8 cellular contexts compared by ENCODE assay signal in the genomic region with DNA sequence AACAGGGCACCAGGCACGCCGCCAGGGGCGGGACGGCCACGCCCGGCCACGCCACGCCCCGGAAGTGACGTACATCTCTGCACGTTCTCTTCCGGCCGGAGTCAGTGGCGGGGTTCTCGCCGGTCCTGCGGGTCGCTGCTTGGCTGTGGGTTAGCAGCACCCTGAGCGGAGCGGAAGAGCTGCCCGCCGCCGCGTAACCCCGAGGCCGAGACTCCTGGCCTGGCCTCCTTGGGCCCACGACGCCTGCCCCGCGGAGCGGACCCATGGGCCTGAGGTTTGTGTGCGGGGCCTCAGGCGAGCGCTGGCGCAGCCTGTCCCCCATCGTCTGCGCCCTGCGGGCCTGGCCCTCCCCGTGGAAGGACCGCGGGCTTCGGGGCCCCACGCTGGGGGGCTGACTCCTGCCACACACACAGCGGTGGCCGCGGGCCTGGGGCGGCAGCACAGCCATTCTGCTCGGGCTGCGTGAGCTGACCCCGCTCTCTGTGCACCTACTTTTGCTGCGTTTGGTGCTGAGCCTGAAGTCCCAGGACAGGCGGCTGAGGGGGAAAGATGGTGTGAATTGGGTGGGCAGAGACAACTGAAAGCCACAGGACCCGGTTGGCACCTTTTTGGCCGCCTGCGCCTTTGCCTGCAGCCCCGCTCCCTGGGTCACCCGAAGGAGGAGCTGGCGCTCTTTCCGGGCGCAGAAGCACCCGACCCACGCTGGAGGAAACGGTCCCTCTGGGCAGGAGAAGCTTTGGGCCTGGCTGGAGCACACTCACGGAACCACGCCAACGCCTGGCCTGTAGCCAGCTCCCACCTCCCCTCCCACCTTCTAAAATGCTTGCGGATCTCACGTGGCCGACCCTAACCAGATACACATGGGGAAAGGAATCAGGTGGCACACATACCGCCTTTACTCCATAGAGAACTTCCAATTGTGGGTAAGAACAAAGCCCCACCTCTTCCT. TPM values are rescaled to one million over a fixed set of nuclear protein-coding genes. Genes with fewer than 3 reads are reported as not detected.
DNase-seq lines count a peak whose midpoint lies in the region; ATAC-seq, FAIRE-seq and TF ChIP-seq lines count a peak whose summit lies in the region.

No MANE protein-coding gene starts in this region.

- peaks cover 10% of the 10 kb centered on the region for H3K79me2 ChIP-seq in HepG2 (ENCODE audit: insufficient read depth, low read length)

- no peaks in the 10 kb centered on the region for H3K9me3 ChIP-seq in HepG2 (ENCODE audit: low read length)

- intact Hi-C loops in dendritic cell treated with granulocyte-macrophage colony-stimulating factor and Interleukin-4, amounts not matched to agents 40 ng/mL and 50 ng/mL, for 4 days (cut with micrococcal nuclease) = loop anchor here (1.0 to 10.0 kb wide), 4 partner anchors 28 to 178 kb away; partner anchors contain the start of genes ADD1, GRK4, NOP14 and TNIP2
- intact Hi-C loops in HepG2 (cut with micrococcal nuclease; ENCODE audit: unreplicated experiment) = loop anchor here (5.0 to 10.0 kb wide), 2 partner anchors 70 to 93 kb away; partner anchors contain the start of gene ADD1

- H2AFZ ChIP-seq in HepG2 (ENCODE audit: low read length) = no peak overlapping the region

- H3K27me3 ChIP-seq in HepG2 (ENCODE audit: control insufficient read depth in 1 of 2, insufficient read depth in 2 of 2, low read length in 2 of 2) = no peaks in the 10 kb centered on the region; a peak in 1 of 5 replicates

- peak; percentile 34 for FAIRE-seq in HepG2 (lab: Jason Lieb, UNC)

- H4K20me1 ChIP-seq in HepG2 (ENCODE audit: insufficient read depth, low read length) = peaks cover 17% of the 10 kb centered on the region; the same call in 1 of the 2 replicates

- CTCF ChIA-PET in HepG2 (lab: Yijun Ruan, JAX; ENCODE audit: low intra/inter-chr PET ratio, low total read pairs) = interaction anchor here (1.6 kb wide), 1 partner anchor 20 kb away, joined by 5 read pairs; no protein-coding TSS in a partner anchor

- DNase-seq in AG10803 (ENCODE audit: low read depth) (peak; percentile 86), NCI-H526 treated with DMSO at 0.1 percent for 48 hours (lab: John Stamatoyannopoulos, UW) (peak; percentile 70), HepG2 (ENCODE audit: low spot score) (peak; percentile 69)
- DNase-seq in activated CD4-positive, alpha-beta T cell treated with anti-CD3 and anti-CD28 coated beads, Interleukin-2, amount 50 U/mL, for 1 hour = peak; percentile 98
- DNase-seq in stimulated activated CD4-positive, alpha-beta T cell treated with anti-CD3 and anti-CD28 coated beads, Interleukin-2, amount 100 ng/mL, for 24 hours = peak; percentile 98 to 99

- no peaks in the 10 kb centered on the region for H3K27me3 Mint-ChIP-seq in dendritic cell treated with granulocyte-macrophage colony-stimulating factor and Interleukin-4, amounts not matched to agents 40 ng/mL and 50 ng/mL, for 4 days

- TF ChIP-seq CTCF in AG10803 (conservative IDR thresholded peaks at IDR 0.05; ENCODE audit: low read length) (no peak), HepG2 (CRISPR knock-in tag; IDR thresholded peaks at IDR 0.05) (peak; percentile 17; the same call in 1 of the 2 replicates)

- peaks cover 62% of the 10 kb centered on the region for H3K36me3 Mint-ChIP-seq in dendritic cell treated with granulocyte-macrophage colony-stimulating factor and Interleukin-4, amounts not matched to agents 40 ng/mL and 50 ng/mL, for 4 days (ENCODE audit: low read depth)

- peak overlapping the region; percentile 82 for H3K27ac Mint-ChIP-seq in dendritic cell treated with granulocyte-macrophage colony-stimulating factor and Interleukin-4, amounts not matched to agents 40 ng/mL and 50 ng/mL, for 4 days

- H3K4me3 Mint-ChIP-seq in dendritic cell treated with granulocyte-macrophage colony-stimulating factor and Interleukin-4, amounts not matched to agents 40 ng/mL and 50 ng/mL, for 4 days = peak overlapping the region; percentile 70

- POLR2A ChIA-PET in HepG2 (lab: Yijun Ruan, JAX) = interaction anchor here (0.9 to 1.8 kb wide), 6 partner anchors 14 to 399 kb away, joined by 3 to 5 read pairs (median 4); partner anchors contain the start of gene FAM193A

- ATAC-seq in HG03521 (IDR thresholded peaks at IDR 0.05; ENCODE audit: unreplicated experiment) = peak; percentile 49
- ATAC-seq in HepG2 = peak; percentile 62

- TF ChIP-seq POLR2A in GM19099 (IDR thresholded peaks at IDR 0.05; ENCODE audit: extremely low read depth, insufficient read length, low read depth) = peak; percentile 96
- peak in 1 of 2 experiments; percentile 79; a peak in 2 of 4 replicates for TF ChIP-seq POLR2A in HepG2 (IDR thresholded peaks at IDR 0.05; ENCODE audit: insufficient read depth in 1 of 2, low read depth in 2 of 2, low read length in 2 of 2)

- H3K4me2 ChIP-seq in HepG2 (ENCODE audit: low read depth, low read length) = peak overlapping the region; percentile 90

- peaks cover 14 to 26% of the 10 kb centered on the region in 2 experiments; a peak in 4 of 5 replicates for H3K36me3 ChIP-seq in HepG2 (replicated peaks in 1 of 2; ENCODE audit: control insufficient read depth in 1 of 2, insufficient read depth in 2 of 2, low read length in 2 of 2)

- 0% methylated on average over 10 of the region's 70 CpGs for WGBS in HepG2 (ENCODE audit: low lambda C conversion rate)

- no peak for TF ChIP-seq EP300 in HepG2 (IDR thresholded peaks at IDR 0.05; ENCODE audit: low read depth in 2 of 2, low read length in 2 of 2)
- no peak for TF ChIP-seq EP300 in HepG2 (CRISPR knock-in tag; IDR thresholded peaks at IDR 0.05; ENCODE audit: borderline replicate concordance)

- peaks cover 43% of the 10 kb centered on the region for H3K4me1 ChIP-seq in HepG2 (ENCODE audit: insufficient read depth, low read length)

- peak overlapping the region; percentile 67 for H3K27ac ChIP-seq in HepG2 (ENCODE audit: extremely low read length, insufficient read depth, low read length)

- peak overlapping the region; percentile 90 for H3K9ac ChIP-seq in HepG2 (ENCODE audit: insufficient read depth, low read depth, low read length)

- H3K4me1 Mint-ChIP-seq in dendritic cell treated with granulocyte-macrophage colony-stimulating factor and Interleukin-4, amounts not matched to agents 40 ng/mL and 50 ng/mL, for 4 days (ENCODE audit: low read depth) = peaks cover 55% of the 10 kb centered on the region

- TF ChIP-seq RAD21 in HepG2 (CRISPR knock-in tag; IDR thresholded peaks at IDR 0.05) = no peak

- H3K4me3 ChIP-seq in AG10803 (ENCODE audit: low read length) (peak overlapping the region; percentile 84), HepG2 (replicated peaks in 1 of 3; ENCODE audit: insufficient read depth in 1 of 3, low read depth in 2 of 3, low read length in 3 of 3) (peak overlapping the region; percentile 97 to 98 (median 98))

- in situ Hi-C loops in HepG2 (cut with HindIII; ENCODE audit: extremely low pct_ligation_motif_present, low pct_unique_long_range_greater_than_20kb) = no loop called here

- no peaks in the 10 kb centered on the region for H3K9me3 Mint-ChIP-seq in dendritic cell treated with granulocyte-macrophage colony-stimulating factor and Interleukin-4, amounts not matched to agents 40 ng/mL and 50 ng/mL, for 4 days

- TSS peak; percentile 68 for BruUV-seq in HepG2 (replicated peaks; lab: Mats Ljungman, UMichigan)

RNA-seq across cellular contexts. Expression of gene NOP14, which starts 28.1 kb away (rescaled TPM):
- 47.9 and 63.4 TPM in 2 replicates for total RNA-seq in HepG2 (2016; rRNA removed; fragmentation: Illumina TruSeq; extraction: Trizol)
- 11.5 and 13.9 TPM in 2 replicates for total RNA-seq in HepG2 (2016; cell fraction: cytosol; rRNA removed; fragmentation: Illumina TruSeq; extraction: Trizol; ENCODE audit: low read depth)
- total RNA-seq in HepG2 (2016; cell fraction: insoluble cytoplasmic fraction; rRNA removed; fragmentation: Illumina TruSeq; extraction: Trizol) = 48.3 and 54.0 TPM in 2 replicates
- total RNA-seq in HepG2 (2016; cell fraction: membrane; rRNA removed; fragmentation: Illumina TruSeq; extraction: Trizol) = 23.0 and 27.1 TPM in 2 replicates
- total RNA-seq in HepG2 (2016; cell fraction: nucleus; rRNA removed; fragmentation: Illumina TruSeq; extraction: Trizol) = 25.4 and 26.5 TPM in 2 replicates
- polyA plus RNA-seq in HepG2 (2011; rRNA removed) = 6.8 and 6.9 TPM in 2 replicates
- polyA plus RNA-seq in HepG2 (2011; cell fraction: cytosol; rRNA removed) = 4.8 and 5.2 TPM in 2 replicates
- 8.6 and 9.1 TPM in 2 replicates for polyA plus RNA-seq in HepG2 (2011; cell fraction: nucleus; rRNA removed)
- polyA plus RNA-seq in HepG2 (2012) = 23.7 and 25.5 TPM in 2 replicates
- polyA plus RNA-seq in HepG2 (2016; cell fraction: cytosol; fragmentation: Illumina TruSeq; extraction: Trizol; ENCODE audit: low read depth) = 5.0 and 6.7 TPM in 2 replicates
- polyA plus RNA-seq in HepG2 (2016; cell fraction: insoluble cytoplasmic fraction; fragmentation: Illumina TruSeq; extraction: Trizol; ENCODE audit: low read depth) = 48.2 and 58.0 TPM in 2 replicates
- polyA plus RNA-seq in HepG2 (2016; cell fraction: membrane; fragmentation: Illumina TruSeq; extraction: Trizol; ENCODE audit: low read depth) = 12.7 and 14.5 TPM in 2 replicates
- polyA plus RNA-seq in HepG2 (2016; cell fraction: nucleus; fragmentation: Illumina TruSeq; extraction: Trizol; ENCODE audit: insufficient read depth, low read depth) = 36.4 and 41.5 TPM in 2 replicates
- polyA minus RNA-seq in HepG2 (2011; rRNA and poly(A)+ RNA removed; ENCODE audit: low replicate concordance) = 7.1 and 9.6 TPM in 2 replicates
- 10.4 and 14.8 TPM in 2 replicates for polyA minus RNA-seq in HepG2 (2011; cell fraction: cytosol; rRNA and poly(A)+ RNA removed)
- polyA minus RNA-seq in HepG2 (2011; cell fraction: nucleus; rRNA and poly(A)+ RNA removed) = 10.0 and 12.2 TPM in 2 replicates

RNA-seq across cellular contexts. Expression of gene GRK4, which starts 28.3 kb away (rescaled TPM):
- 2.0 and 2.5 TPM in 2 replicates for total RNA-seq in HepG2 (2016; rRNA removed; fragmentation: Illumina TruSeq; extraction: Trizol)
- total RNA-seq in HepG2 (2016; cell fraction: cytosol; rRNA removed; fragmentation: Illumina TruSeq; extraction: Trizol; ENCODE audit: low read depth) = 1.9 and 2.1 TPM in 2 replicates
- total RNA-seq in HepG2 (2016; cell fraction: insoluble cytoplasmic fraction; rRNA removed; fragmentation: Illumina TruSeq; extraction: Trizol) = 2.5 and 3.1 TPM in 2 replicates
- total RNA-seq in HepG2 (2016; cell fraction: membrane; rRNA removed; fragmentation: Illumina TruSeq; extraction: Trizol) = 4.7 and 4.9 TPM in 2 replicates
- total RNA-seq in HepG2 (2016; cell fraction: nucleus; rRNA removed; fragmentation: Illumina TruSeq; extraction: Trizol) = 1.2 and 1.4 TPM in 2 replicates
- 1.6 and 1.8 TPM in 2 replicates for polyA plus RNA-seq in HepG2 (2011; rRNA removed)
- polyA plus RNA-seq in HepG2 (2011; cell fraction: cytosol; rRNA removed) = 1.2 TPM in 2 replicates
- 1.2 and 1.3 TPM in 2 replicates for polyA plus RNA-seq in HepG2 (2011; cell fraction: nucleus; rRNA removed)
- polyA plus RNA-seq in HepG2 (2012) = 1.5 and 1.7 TPM in 2 replicates
- 2.8 TPM in 2 replicates for polyA plus RNA-seq in HepG2 (2016; cell fraction: cytosol; fragmentation: Illumina TruSeq; extraction: Trizol; ENCODE audit: low read depth)
- 3.0 TPM in 2 replicates for polyA plus RNA-seq in HepG2 (2016; cell fraction: insoluble cytoplasmic fraction; fragmentation: Illumina TruSeq; extraction: Trizol; ENCODE audit: low read depth)
- polyA plus RNA-seq in HepG2 (2016; cell fraction: membrane; fragmentation: Illumina TruSeq; extraction: Trizol; ENCODE audit: low read depth) = 4.7 TPM in 2 replicates
- 2.1 and 2.8 TPM in 2 replicates for polyA plus RNA-seq in HepG2 (2016; cell fraction: nucleus; fragmentation: Illumina TruSeq; extraction: Trizol; ENCODE audit: insufficient read depth, low read depth)
- 2.6 and 2.7 TPM in 2 replicates for polyA minus RNA-seq in HepG2 (2011; rRNA and poly(A)+ RNA removed; ENCODE audit: low replicate concordance)
- polyA minus RNA-seq in HepG2 (2011; cell fraction: cytosol; rRNA and poly(A)+ RNA removed) = 0.88 and 1.4 TPM in 2 replicates
- polyA minus RNA-seq in HepG2 (2011; cell fraction: nucleus; rRNA and poly(A)+ RNA removed) = 1.4 and 3.2 TPM in 2 replicates

Comparison
In these comparisons a context has a peak if more than half of its experiments do, and no peak if none do; other contexts are left out.
1. Peak in every context shown above with its lines: DNase-seq, ATAC-seq, H3K4me3 ChIP-seq and H3K27ac ChIP-seq.